In the genomic region with DNA sequence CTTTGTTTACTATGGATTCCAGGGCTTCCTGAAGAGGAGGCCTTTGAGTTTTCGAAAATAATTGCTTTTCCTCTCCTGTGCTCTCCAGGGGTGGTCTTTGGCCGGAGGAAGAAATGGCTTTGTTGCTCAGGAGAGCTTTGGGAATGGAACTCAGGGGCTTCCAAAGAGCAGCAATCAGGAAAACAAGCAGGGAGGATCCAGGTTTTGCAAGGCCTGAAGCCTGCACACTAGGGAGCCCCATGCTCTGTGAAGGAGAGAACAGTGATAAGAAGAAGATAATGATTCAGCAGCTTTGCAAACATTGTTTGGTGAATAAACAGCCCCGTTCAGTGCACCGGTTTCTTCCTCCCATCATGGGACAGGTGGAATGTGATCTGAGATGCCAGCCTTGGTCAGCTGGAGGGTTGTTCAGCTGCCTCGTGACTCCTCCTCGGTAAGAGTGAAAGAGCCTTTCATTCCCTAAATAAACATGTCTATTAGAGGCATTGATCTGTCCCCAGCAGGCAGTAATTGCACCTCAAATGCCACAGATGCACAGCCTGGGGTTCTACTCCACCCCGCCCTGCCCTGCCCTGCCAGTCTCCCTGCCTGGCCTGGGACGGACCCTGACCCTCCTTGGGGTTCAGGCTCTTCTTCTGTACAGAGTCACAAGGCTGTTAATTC, we compare ENCODE assay signal across 13 cellular contexts. TPM values are rescaled to one million over a fixed set of nuclear protein-coding genes. Genes with fewer than 3 reads are reported as not detected.
DNase-seq lines count a peak whose midpoint lies in the region; ATAC-seq, FAIRE-seq and TF ChIP-seq lines count a peak whose summit lies in the region.
"Had no signal": no experiment of that assay in that cellular context is flagged by ENCODE, and none has a peak within 500 bp of the region (broad histone marks: within the 10 kb centered on the region; RNA-seq: fewer than 3 reads in every experiment).

No MANE protein-coding gene starts in this region.

- H3K4me3 ChIP-seq in neuron (ENCODE audit: low read length), result no peak overlapping the region

- no peak for TF ChIP-seq CTCF in foreskin keratinocyte (conservative IDR thresholded peaks at IDR 0.05)

- H3K4me1 ChIP-seq in neuron (ENCODE audit: insufficient read depth, low read length), result peaks cover 18% of the 10 kb centered on the region
- H3K4me1 ChIP-seq in foreskin keratinocyte, result no peaks in the 10 kb centered on the region

- H3K9me3 ChIP-seq in neuron (ENCODE audit: low read length), result peaks cover 5% of the 10 kb centered on the region

- peak overlapping the region; percentile 9 for H2AFZ ChIP-seq in neuron (ENCODE audit: low read depth, low read length)

- H3K36me3 ChIP-seq in neuron (ENCODE audit: insufficient read depth, low read length), result no peaks in the 10 kb centered on the region

- ATAC-seq in foreskin keratinocyte, result no peak
- ATAC-seq: naive thymus-derived CD4-positive, alpha-beta T cell had no signal

- H3K27me3 ChIP-seq in neuron (ENCODE audit: insufficient read depth, low read length), result no peaks in the 10 kb centered on the region
- peaks cover 8% of the 10 kb centered on the region for H3K27me3 ChIP-seq in foreskin keratinocyte

- DNase-seq in DMS53 (lab: John Stamatoyannopoulos, UW) (peak; percentile 74), NCI-H2227 treated with DMSO at 0.1 percent for 48 hours (lab: John Stamatoyannopoulos, UW) (peak; percentile 70), epidermal melanocyte (ENCODE audit: insufficient read length, low spot score) (peak; percentile 73), foreskin keratinocyte (no peak), mesenteric fat pad (ENCODE audit: low spot score) (no peak), RCC 7860 (ENCODE audit: low spot score) (no peak), SKM-1 (lab: John Stamatoyannopoulos, UW; ENCODE audit: unreplicated experiment) (no peak)
- DNase-seq: amniotic stem cell; GOT3; naive thymus-derived CD4-positive, alpha-beta T cell had no signal

- no peak overlapping the region for H3K27ac ChIP-seq in foreskin keratinocyte

- no peak for FAIRE-seq in RCC 7860 (lab: Jason Lieb, UNC)

RNA-seq across cellular contexts. Expression of a gene that starts 11.5 kb away (rescaled TPM):
- 29.8 and 38.4 TPM in 2 replicates for total RNA-seq in foreskin keratinocyte
- polyA plus RNA-seq in foreskin keratinocyte, result 15.3 and 21.3 TPM in 2 replicates
- total RNA-seq in mesenteric fat pad, result 26.3 TPM

RNA-seq across cellular contexts. Expression of a gene that starts 43.3 kb away (rescaled TPM):
- total RNA-seq in foreskin keratinocyte (0.46 TPM in 1 of 2 replicates, not detected in the other), mesenteric fat pad (not detected)
- polyA plus RNA-seq in foreskin keratinocyte, result 0.20 TPM in 1 of 2 replicates, not detected in the other
- total RNA-seq: fibroblast of villous mesenchyme; naive thymus-derived CD4-positive, alpha-beta T cell had no signal
- polyA plus RNA-seq: CD14-positive monocyte; naive thymus-derived CD4-positive, alpha-beta T cell had no signal

Comparison
In these comparisons a context has a peak if more than half of its experiments do, and no peak if none do; other contexts are left out.
1. DNase-seq: peak in DMS53 (single experiment), NCI-H2227 treated with DMSO at 0.1 percent for 48 hours (single experiment) and epidermal melanocyte (single experiment); none in foreskin keratinocyte (0 of 2), mesenteric fat pad (single experiment), RCC 7860 (single experiment) and SKM-1 (single experiment).